ENCODE assay signal across 8 cellular contexts in the genomic region with DNA sequence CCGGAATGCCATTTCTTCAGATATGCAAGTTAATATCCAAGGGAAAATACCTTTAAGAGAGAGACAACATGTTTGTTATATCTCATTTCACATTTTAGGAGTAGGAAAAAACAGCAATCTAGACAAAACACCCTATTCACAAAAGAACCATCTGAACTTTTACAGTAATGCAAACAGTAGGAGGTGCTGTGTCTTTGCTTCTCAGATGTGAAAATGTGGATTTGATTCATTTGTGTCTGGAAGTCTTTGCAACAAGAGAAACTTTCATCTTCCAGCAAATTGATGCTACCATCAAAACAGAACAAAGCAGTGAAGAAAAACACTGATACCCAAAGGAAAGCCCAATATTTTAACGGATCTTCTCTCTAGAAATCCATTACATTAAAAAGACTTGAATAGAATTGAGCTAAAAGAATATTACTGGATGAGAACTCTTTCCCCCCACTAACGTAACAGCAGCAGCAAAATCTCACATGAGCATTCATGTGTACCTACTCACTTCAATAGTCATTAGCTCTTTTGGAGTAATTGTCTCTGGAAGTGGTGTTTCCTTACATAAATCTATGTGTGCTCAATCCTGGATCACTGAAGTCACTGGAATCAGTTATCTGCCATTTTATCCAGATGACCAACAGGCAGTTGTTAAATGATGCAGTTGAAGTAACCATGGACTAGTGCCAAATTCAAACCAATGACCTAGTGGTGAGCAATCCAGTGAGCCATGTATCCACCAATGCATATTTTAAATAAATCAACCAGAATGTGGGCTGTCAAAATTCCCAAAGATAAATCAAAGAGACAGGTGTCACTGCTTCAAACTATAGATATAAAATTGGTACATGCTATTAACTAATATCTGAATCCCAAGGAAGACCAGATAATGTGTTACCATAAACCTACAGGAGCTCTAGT. TPM values are rescaled to one million over a fixed set of nuclear protein-coding genes. Genes with fewer than 3 reads are reported as not detected.
A peak's percentile ranks its signal among the peaks of the same experiment; 100 is the strongest.
DNase-seq lines count a peak whose midpoint lies in the region; TF ChIP-seq lines count a peak whose summit lies in the region.

No MANE protein-coding gene starts in this region.

- H3K36me3 ChIP-seq in BJ (ENCODE audit: control insufficient read depth, insufficient read depth, low read length) (peaks cover 2% of the 10 kb centered on the region; the same call in 1 of the 2 replicates), MM.1S (replicated peaks; ENCODE audit: insufficient read depth, low read length) (no peaks in the 10 kb centered on the region)

- H3F3A ChIP-seq in MM.1S (ENCODE audit: insufficient read depth, low read length): peaks cover 10% of the 10 kb centered on the region

- H3K27ac Mint-ChIP-seq in activated T-cell treated with anti-CD3 and anti-CD28 coated beads, Interleukin-2, amount 50 U/mL, for 24 hours: no peak overlapping the region
- H3K27ac Mint-ChIP-seq in activated T-helper 2 cell treated with anti-CD3 and anti-CD28 coated beads, Interferon-gamma antibody, Interleukin-2, Interleukin-4, amounts not matched to agents 10 μg/mL and 5 μg/mL and 100 μg/mL, durations not matched to agents 14 hours and 24 hours and 36 hours: no peak overlapping the region

- DNase-seq in BJ (ENCODE audit: low read depth) (no peak), MM.1S (no peak), coronary artery (ENCODE audit: low spot score) (no peak), myocyte (ENCODE audit: low read depth) (peak; percentile 71), NCI-H2029 treated with DMSO at 0.1 percent for 48 hours (lab: John Stamatoyannopoulos, UW) (no peak)
- DNase-seq in activated T-cell treated with anti-CD3 and anti-CD28 coated beads, Interleukin-2, amount 50 U/mL, for 24 hours: no peak
- no peak for DNase-seq in activated T-helper 2 cell treated with anti-CD3 and anti-CD28 coated beads, Interferon-gamma antibody, Interleukin-2, Interleukin-4, amounts not matched to agents 10 μg/mL and 5 μg/mL and 100 μg/mL, durations not matched to agents 14 hours and 24 hours and 36 hours (ENCODE audit: low spot score)
- no peak for DNase-seq in NK-92 treated with Interleukin-12 subunit alpha and Interleukin-12 subunit beta, amount 100 ng/mL, for 24 hours (lab: John Stamatoyannopoulos, UW)

- H3K9me3 Mint-ChIP-seq in activated T-cell treated with anti-CD3 and anti-CD28 coated beads, Interleukin-2, amount 50 U/mL, for 24 hours: peaks cover 5% of the 10 kb centered on the region
- no peaks in the 10 kb centered on the region for H3K9me3 Mint-ChIP-seq in activated T-helper 2 cell treated with anti-CD3 and anti-CD28 coated beads, Interferon-gamma antibody, Interleukin-2, Interleukin-4, amounts not matched to agents 10 μg/mL and 5 μg/mL and 100 μg/mL, durations not matched to agents 14 hours and 24 hours and 36 hours

- peaks cover 4% of the 10 kb centered on the region; the same call in 1 of the 2 replicates for H3K4me1 ChIP-seq in MM.1S (ENCODE audit: low read length)

- H3K27me3 Mint-ChIP-seq in activated T-cell treated with anti-CD3 and anti-CD28 coated beads, Interleukin-2, amount 50 U/mL, for 24 hours: peaks cover 49% of the 10 kb centered on the region
- peaks cover 39% of the 10 kb centered on the region for H3K27me3 Mint-ChIP-seq in activated T-helper 2 cell treated with anti-CD3 and anti-CD28 coated beads, Interferon-gamma antibody, Interleukin-2, Interleukin-4, amounts not matched to agents 10 μg/mL and 5 μg/mL and 100 μg/mL, durations not matched to agents 14 hours and 24 hours and 36 hours (ENCODE audit: low read depth)

- H3K79me2 ChIP-seq in MM.1S (ENCODE audit: low read length): no peaks in the 10 kb centered on the region

- H3K27ac ChIP-seq in MM.1S (ENCODE audit: low read length) (no peak overlapping the region), coronary artery (no peak overlapping the region)

- peak overlapping the region; percentile 52 for H3K4me3 ChIP-seq in BJ (ENCODE audit: low read depth, low read length)
- H3K4me3 ChIP-seq in MM.1S (ENCODE audit: low read length): no peak overlapping the region
- H3K4me3 ChIP-seq in coronary artery: peak overlapping the region; percentile 70

- H3K9me3 ChIP-seq in MM.1S (replicated peaks; ENCODE audit: insufficient read depth, low read length): no peaks in the 10 kb centered on the region

- CTCF ChIA-PET in BJ (lab: Yijun Ruan, JAX): interaction anchor here (0.6 to 3.1 kb wide), 11 partner anchors 11 to 553 kb away, joined by 3 to 17 read pairs (median 6); no protein-coding TSS in a partner anchor

- H3K9me2 ChIP-seq in MM.1S (replicated peaks; ENCODE audit: insufficient read depth, low read length): no peaks in the 10 kb centered on the region

- no peak overlapping the region for H2AFZ ChIP-seq in MM.1S (ENCODE audit: low read length)

- H4K20me1 ChIP-seq in MM.1S (ENCODE audit: insufficient read depth, low read length): no peaks in the 10 kb centered on the region

- no peak overlapping the region for H3K9ac ChIP-seq in MM.1S (ENCODE audit: low read length)

- intact Hi-C loops in activated T-helper 2 cell treated with anti-CD3 and anti-CD28 coated beads, Interferon-gamma antibody, Interleukin-2, Interleukin-4, amounts not matched to agents 10 μg/mL and 5 μg/mL and 100 μg/mL, durations not matched to agents 14 hours and 24 hours and 36 hours (cut with micrococcal nuclease): no loop called here

- no peak overlapping the region for H3K4me3 Mint-ChIP-seq in activated T-cell treated with anti-CD3 and anti-CD28 coated beads, Interleukin-2, amount 50 U/mL, for 24 hours
- no peak overlapping the region for H3K4me3 Mint-ChIP-seq in activated T-helper 2 cell treated with anti-CD3 and anti-CD28 coated beads, Interferon-gamma antibody, Interleukin-2, Interleukin-4, amounts not matched to agents 10 μg/mL and 5 μg/mL and 100 μg/mL, durations not matched to agents 14 hours and 24 hours and 36 hours (ENCODE audit: low read depth)

- H3K36me3 Mint-ChIP-seq in activated T-cell treated with anti-CD3 and anti-CD28 coated beads, Interleukin-2, amount 50 U/mL, for 24 hours (ENCODE audit: low read depth): no peaks in the 10 kb centered on the region
- no peaks in the 10 kb centered on the region for H3K36me3 Mint-ChIP-seq in activated T-helper 2 cell treated with anti-CD3 and anti-CD28 coated beads, Interferon-gamma antibody, Interleukin-2, Interleukin-4, amounts not matched to agents 10 μg/mL and 5 μg/mL and 100 μg/mL, durations not matched to agents 14 hours and 24 hours and 36 hours (ENCODE audit: low read depth)

- H3K4me2 ChIP-seq in MM.1S (ENCODE audit: low read depth, low read length): no peak overlapping the region

- POLR2A ChIA-PET in BJ (lab: Charles Lee): no interaction called here

- peak; percentile 50 for TF ChIP-seq CTCF in BJ (IDR thresholded peaks at IDR 0.05; ENCODE audit: insufficient read depth, low read depth, low read length)
- TF ChIP-seq CTCF in MM.1S (IDR thresholded peaks at IDR 0.05; ENCODE audit: low read length): peak; percentile 37
- no peak for TF ChIP-seq CTCF in coronary artery (IDR thresholded peaks at IDR 0.05)

- H3K4me1 Mint-ChIP-seq in activated T-cell treated with anti-CD3 and anti-CD28 coated beads, Interleukin-2, amount 50 U/mL, for 24 hours (ENCODE audit: low read depth): peaks cover 9% of the 10 kb centered on the region
- peaks cover 11% of the 10 kb centered on the region for H3K4me1 Mint-ChIP-seq in activated T-helper 2 cell treated with anti-CD3 and anti-CD28 coated beads, Interferon-gamma antibody, Interleukin-2, Interleukin-4, amounts not matched to agents 10 μg/mL and 5 μg/mL and 100 μg/mL, durations not matched to agents 14 hours and 24 hours and 36 hours (ENCODE audit: low read depth)

- H3K27me3 ChIP-seq in BJ (ENCODE audit: control insufficient read depth, insufficient read depth, low read length) (no peaks in the 10 kb centered on the region), MM.1S (replicated peaks; ENCODE audit: insufficient read depth, low read length) (no peaks in the 10 kb centered on the region)

RNA-seq across cellular contexts. Expression of a gene that starts 1.8 kb away (rescaled TPM):
- 64.1 and 118 TPM in 2 replicates for polyA plus RNA-seq in BJ (2011; rRNA removed)
- polyA minus RNA-seq in BJ (2011; rRNA and poly(A)+ RNA removed): 91.2 and 106 TPM in 2 replicates
- 165 and 180 TPM in 2 replicates for total RNA-seq in myocyte
- polyA plus RNA-seq in myocyte (2012): 231 TPM
- 0.16 TPM in 1 of 2 replicates, not detected in the other for total RNA-seq in activated T-helper 2 cell treated with anti-CD3 and anti-CD28 coated beads, Interferon-gamma antibody, Interleukin-2, Interleukin-4, amounts not matched to agents 10 μg/mL and 5 μg/mL and 100 μg/mL, durations not matched to agents 14 hours and 24 hours and 36 hours

Comparison
In these comparisons a context has a peak if more than half of its experiments do, and no peak if none do; other contexts are left out.
1. RNA of a gene that starts 1.8 kb away (total RNA-seq): 165 to 180 TPM in myocyte; 0.16 TPM in activated T-helper 2 cell treated with anti-CD3 and anti-CD28 coated beads, Interferon-gamma antibody, Interleukin-2, Interleukin-4, amounts not matched to agents 10 μg/mL and 5 μg/mL and 100 μg/mL, durations not matched to agents 14 hours and 24 hours and 36 hours; every median in the first group is over 100 times any median in the second.